20 cellular contexts compared by ENCODE assay signal in genomic region chr17:76138896-76139248, GRCh38. TPM values are rescaled to one million over a fixed set of nuclear protein-coding genes. Genes with fewer than 3 reads are reported as not detected.
A peak's percentile ranks its signal among the peaks of the same experiment; 100 is the strongest.
DNase-seq lines count a peak whose midpoint lies in the region; ATAC-seq lines count a peak whose summit lies in the region.
"Had no signal": no experiment of that assay in that cellular context is flagged by ENCODE, and none has a peak within 500 bp of the region (broad histone marks: within the 10 kb centered on the region; RNA-seq: fewer than 3 reads in every experiment).

No MANE protein-coding gene starts in this region.

- H3K4ac ChIP-seq in neuronal stem cell (ENCODE audit: low read length) = no peak overlapping the region

- H3K4me3 Mint-ChIP-seq in activated naive CD8-positive, alpha-beta T cell treated with anti-CD3 and anti-CD28 coated beads, Interleukin-2, amount 50 U/mL, for 24 hours = peak overlapping the region; percentile 75
- H3K4me3 Mint-ChIP-seq: activated CD4-positive, alpha-beta T cell treated with anti-CD3 and anti-CD28 coated beads for 36 hours had no signal

- ATAC-seq in activated naive CD8-positive, alpha-beta T cell treated with anti-CD3 and anti-CD28 coated beads, Interleukin-2, amount 50 U/mL, for 24 hours = no peak
- ATAC-seq in GM19463 (IDR thresholded peaks at IDR 0.05; ENCODE audit: unreplicated experiment) = no peak
- ATAC-seq: activated CD4-positive, alpha-beta T cell treated with anti-CD3 and anti-CD28 coated beads for 36 hours; HCT116; heart right ventricle had no signal

- H3K36me3 Mint-ChIP-seq in activated naive CD8-positive, alpha-beta T cell treated with anti-CD3 and anti-CD28 coated beads, Interleukin-2, amount 50 U/mL, for 24 hours (ENCODE audit: low read depth) = no peaks in the 10 kb centered on the region

- no peak overlapping the region for H3K14ac ChIP-seq in neuronal stem cell (ENCODE audit: low read length)

- H3K9me3 Mint-ChIP-seq in activated naive CD8-positive, alpha-beta T cell treated with anti-CD3 and anti-CD28 coated beads, Interleukin-2, amount 50 U/mL, for 24 hours = no peaks in the 10 kb centered on the region

- H3K4me3 ChIP-seq in HUES48 (ENCODE audit: low read depth, low read length) (peak overlapping the region; percentile 70), iPS-20b (ENCODE audit: low read length) (peak overlapping the region; percentile 74; the same call in 1 of the 2 replicates), neuronal stem cell (ENCODE audit: low read length in 2 of 2) (peak overlapping the region in 1 of 2 donors; percentile 44)
- H3K4me3 ChIP-seq: heart right ventricle, mucosa of descending colon had no signal

- no peak for DNase-seq in activated naive CD8-positive, alpha-beta T cell treated with anti-CD3 and anti-CD28 coated beads, Interleukin-2, amount 50 U/mL, for 24 hours
- DNase-seq in neuronal stem cell (ENCODE audit: low spot score) (no peak), mesenteric fat pad (ENCODE audit: low spot score) (no peak), NOMO-1 (lab: John Stamatoyannopoulos, UW; ENCODE audit: unreplicated experiment in 2 of 2) (no peak), retina (no peak)
- DNase-seq: activated CD4-positive, alpha-beta T cell treated with anti-CD3 and anti-CD28 coated beads for 36 hours; activated effector memory CD4-positive, alpha-beta T cell treated with Interleukin-2 at 50 U/mL for 16 hours; heart right ventricle; mucosa of descending colon; NCI-H774; stimulated activated CD4-positive, alpha-beta T cell treated with anti-CD3 and anti-CD28 coated beads, Interleukin-2, amount 100 ng/mL, for 24 hours; T-helper 2 cell had no signal

- H3K9me3 ChIP-seq in HUES48 (ENCODE audit: control insufficient read depth, insufficient read depth, low read length) (no peaks in the 10 kb centered on the region), iPS-20b (ENCODE audit: insufficient read depth, low read depth, low read length) (no peaks in the 10 kb centered on the region; the same call in 1 of the 2 replicates), neuronal stem cell (replicated peaks in 1 of 2; ENCODE audit: control insufficient read depth in 2 of 2, insufficient read depth in 1 of 2, low read depth in 1 of 2, low read length in 2 of 2) (peaks cover 0 to 5% of the 10 kb centered on the region in 2 donors)
- H3K9me3 ChIP-seq: heart right ventricle, mucosa of descending colon had no signal

- H3K4me1 Mint-ChIP-seq in activated naive CD8-positive, alpha-beta T cell treated with anti-CD3 and anti-CD28 coated beads, Interleukin-2, amount 50 U/mL, for 24 hours = peaks cover 50% of the 10 kb centered on the region

- H2AFZ ChIP-seq in neuronal stem cell (ENCODE audit: low read length) = peak overlapping the region; percentile 78

- H3K27me3 Mint-ChIP-seq in activated naive CD8-positive, alpha-beta T cell treated with anti-CD3 and anti-CD28 coated beads, Interleukin-2, amount 50 U/mL, for 24 hours = peaks cover 2% of the 10 kb centered on the region

- H3K27me3 ChIP-seq in HUES48 (ENCODE audit: control insufficient read depth, insufficient read depth, low read length) (peaks cover 91% of the 10 kb centered on the region), iPS-20b (ENCODE audit: insufficient read depth, low read length) (peaks cover 100% of the 10 kb centered on the region), neuronal stem cell (ENCODE audit: control insufficient read depth in 3 of 3, insufficient read depth in 3 of 3, low read depth in 1 of 3, low read length in 3 of 3) (peaks cover 0 to 64% (median 20%) of the 10 kb centered on the region in 3 experiments)

- no peaks in the 10 kb centered on the region for H3K36me3 ChIP-seq in HUES48 (ENCODE audit: control insufficient read depth, insufficient read depth, low read length)
- H3K36me3 ChIP-seq in iPS-20b (ENCODE audit: insufficient read depth, low read depth, low read length) = no peaks in the 10 kb centered on the region
- H3K36me3 ChIP-seq in neuronal stem cell (replicated peaks in 1 of 2; ENCODE audit: control insufficient read depth in 2 of 2, insufficient read depth in 2 of 2, low read length in 2 of 2) = peaks cover 0 to under 1% of the 10 kb centered on the region in 2 donors
- H3K36me3 ChIP-seq: heart right ventricle had no signal

- H3K4me2 ChIP-seq in neuronal stem cell (ENCODE audit: insufficient read depth, low read length, poor library complexity, severe bottlenecking) = peak overlapping the region; percentile 59
- H3K4me2 ChIP-seq: KMS-11 had no signal

- peak overlapping the region; percentile 40 for H2AK5ac ChIP-seq in neuronal stem cell (ENCODE audit: low read depth, low read length)

- no peak overlapping the region for H4K8ac ChIP-seq in neuronal stem cell (ENCODE audit: low read depth, low read length)

- peaks cover 67% of the 10 kb centered on the region for H3K4me1 ChIP-seq in HUES48 (ENCODE audit: control insufficient read depth, insufficient read depth, low read length)
- peaks cover 53% of the 10 kb centered on the region for H3K4me1 ChIP-seq in iPS-20b (ENCODE audit: insufficient read depth, low read length)
- peaks cover 53 to 76% of the 10 kb centered on the region in 2 donors for H3K4me1 ChIP-seq in neuronal stem cell (ENCODE audit: control insufficient read depth in 2 of 2, insufficient read depth in 1 of 2, low read depth in 1 of 2, low read length in 2 of 2)

- no peak overlapping the region for H3K9ac ChIP-seq in HUES48 (ENCODE audit: low read depth, low read length)
- no peak overlapping the region for H3K9ac ChIP-seq in iPS-20b (ENCODE audit: low read depth, low read length)
- no peak overlapping the region for H3K9ac ChIP-seq in neuronal stem cell (ENCODE audit: low read depth, low read length, poor library complexity)
- H3K9ac ChIP-seq: KMS-11 had no signal

- peak overlapping the region; percentile 87 for H2BK12ac ChIP-seq in neuronal stem cell (ENCODE audit: low read length)

- H3K27ac ChIP-seq in HUES48 (ENCODE audit: low read depth, low read length) (no peak overlapping the region), iPS-20b (ENCODE audit: low read length) (no peak overlapping the region), neuronal stem cell (replicated peaks; ENCODE audit: low read length) (no peak overlapping the region)
- H3K27ac ChIP-seq: heart right ventricle, KMS-11 had no signal

- H2BK15ac ChIP-seq in neuronal stem cell (ENCODE audit: low read length) = peak overlapping the region; percentile 79

- peak overlapping the region; percentile 1 for H2BK120ac ChIP-seq in neuronal stem cell (ENCODE audit: low read depth, low read length)

- peak overlapping the region; percentile 86 for H3K18ac ChIP-seq in neuronal stem cell (ENCODE audit: low read length)

- H4K91ac ChIP-seq in neuronal stem cell (ENCODE audit: low read depth, low read length, poor library complexity) = no peak overlapping the region

- WGBS in neuronal stem cell (ENCODE audit: extremely low coverage in 2 of 2, insufficient read length in 2 of 2, insufficient replicate concordance in 1 of 2), 2 donors = no CpG with 5 or more reads among the region's 5 CpGs

- peak overlapping the region; percentile 1 for H2BK5ac ChIP-seq in neuronal stem cell (ENCODE audit: low read length)

- no peak overlapping the region for H3K23ac ChIP-seq in neuronal stem cell (ENCODE audit: low read depth, low read length, poor library complexity)

- H3K79me1 ChIP-seq in neuronal stem cell (ENCODE audit: low read depth, low read length) = peaks cover 3% of the 10 kb centered on the region

- no peak overlapping the region for H3K27ac Mint-ChIP-seq in activated naive CD8-positive, alpha-beta T cell treated with anti-CD3 and anti-CD28 coated beads, Interleukin-2, amount 50 U/mL, for 24 hours
- H3K27ac Mint-ChIP-seq: activated CD4-positive, alpha-beta T cell treated with anti-CD3 and anti-CD28 coated beads for 36 hours had no signal

RNA-seq across cellular contexts. Expression of gene FOXJ1, which starts 2.2 kb away (rescaled TPM):
- polyA plus RNA-seq in neuronal stem cell (2013, experiment 1 of 2) = 1.5 TPM
- 1.5 TPM for polyA plus RNA-seq in neuronal stem cell (2013, experiment 2 of 2)
- 0.16 TPM for total RNA-seq in mesenteric fat pad
- total RNA-seq: heart right ventricle, SK-MEL-5 had no signal

RNA-seq across cellular contexts. Expression of gene EXOC7, which starts 35.3 kb away (rescaled TPM):
- polyA plus RNA-seq in neuronal stem cell (2013, experiment 1 of 2) = 50.4 TPM
- polyA plus RNA-seq in neuronal stem cell (2013, experiment 2 of 2) = 47.0 TPM
- 117 TPM for total RNA-seq in mesenteric fat pad

RNA-seq across cellular contexts. Expression of gene ZACN, which starts 59.9 kb away (rescaled TPM):
- polyA plus RNA-seq in neuronal stem cell (2013, experiment 1 of 2) = not detected
- not detected for polyA plus RNA-seq in neuronal stem cell (2013, experiment 2 of 2)
- total RNA-seq in mesenteric fat pad = not detected
- total RNA-seq: cerebellum, heart right ventricle, kidney epithelial cell had no signal
